Comparison of ENCODE assay signal across 18 cellular contexts in genomic region chr9:88905506-88905905, GRCh38.
"Had no signal": no experiment of that assay in that cellular context is flagged by ENCODE, and none has a peak within 500 bp of the region (broad histone marks: within the 10 kb centered on the region; RNA-seq: fewer than 3 reads in every experiment).

No MANE protein-coding gene starts in this region.

- H3K9me3 ChIP-seq: esophagus muscularis mucosa, gastrocnemius medialis, left lung had no signal

- H3K27ac ChIP-seq: esophagus muscularis mucosa, gastrocnemius medialis, left lung had no signal

- H3K4me3 ChIP-seq: esophagus muscularis mucosa, gastrocnemius medialis, left lung had no signal

- H3K4me1 ChIP-seq: esophagus muscularis mucosa, gastrocnemius medialis, left lung had no signal

- DNase-seq: activated CD4-positive, alpha-beta T cell treated with anti-CD3 and anti-CD28 coated beads for 36 hours; activated CD4-positive, alpha-beta T cell treated with anti-CD3 and anti-CD28 coated beads, Interleukin-2, amount 50 U/mL, for 48 hours; activated naive CD8-positive, alpha-beta T cell treated with anti-CD3 and anti-CD28 coated beads, Interleukin-2, amount 10 ng/mL, durations not matched to agents 7 days and 5 days; aorta; dermis blood vessel endothelial cell; effector memory CD4-positive, alpha-beta T cell; gastrocnemius medialis; head of caudate nucleus; left lung; nucleus accumbens; retina; stimulated activated CD8-positive, alpha-beta memory T cell treated with anti-CD3 and anti-CD28 coated beads, Interleukin-4, amount 100 ng/mL, for 48 hours; stimulated activated naive CD4-positive, alpha-beta T cell; SW 1271; T-helper 2 cell had no signal

- ATAC-seq: activated CD4-positive, alpha-beta T cell treated with anti-CD3 and anti-CD28 coated beads for 36 hours; gastrocnemius medialis; left lung; natural killer cell treated with Interleukin-12 subunit alpha and Interleukin-12 subunit beta and Interleukin-15 and Interleukin-18, amount 100 ng/mL, for 72 hours; WTC11 had no signal

- H3K27me3 ChIP-seq: esophagus muscularis mucosa, gastrocnemius medialis had no signal

- H3K36me3 ChIP-seq: esophagus muscularis mucosa, gastrocnemius medialis, left lung had no signal
